19 cellular contexts compared by ENCODE assay signal in genomic region chr1:4090556-4090955, GRCh38.
"Had no signal": no experiment of that assay in that cellular context is flagged by ENCODE, and none has a peak within 500 bp of the region (broad histone marks: within the 10 kb centered on the region; RNA-seq: fewer than 3 reads in every experiment).

No MANE protein-coding gene starts in this region.

- H3K4me1 ChIP-seq: pancreas, right lobe of liver, suprapubic skin, transverse colon, upper lobe of right lung, uterus had no signal

- H3K9me3 ChIP-seq: pancreas, right lobe of liver, transverse colon, uterus had no signal

- H3K27me3 ChIP-seq: pancreas, right lobe of liver, transverse colon, upper lobe of right lung, uterus had no signal

- H3K36me3 ChIP-seq: pancreas, right lobe of liver, suprapubic skin, transverse colon, upper lobe of right lung, uterus had no signal

- ATAC-seq: left colon; naive thymus-derived CD4-positive, alpha-beta T cell; pancreas; right lobe of liver; stimulated activated memory B cell treated with anti-CD40 and anti-IgM and Interleukin-4, amounts not matched to agents 10 μg/mL and 1 μg/mL and 100 μg/mL, for 72 hours; upper lobe of right lung had no signal

- H3K4me3 ChIP-seq: lung, pancreas, right lobe of liver, suprapubic skin, transverse colon, upper lobe of right lung, uterus had no signal

- H3K27ac ChIP-seq: pancreas, right lobe of liver, suprapubic skin, transverse colon, upper lobe of right lung, uterus had no signal

- DNase-seq: cerebellar nuclear complex; cortex of kidney; effector CD4-positive, alpha-beta T cell; hypothalamus; immature natural killer cell; islet precursor cell; kidney glomerular epithelial cell; left colon; naive thymus-derived CD4-positive, alpha-beta T cell; occipital lobe; pancreas; right lobe of liver; stimulated activated CD4-positive, alpha-beta T cell treated with anti-CD3 and anti-CD28 coated beads, Interleukin-4, amount 100 ng/mL, for 4 hours; transverse colon; upper lobe of right lung; uterus had no signal
